ENCODE assay signal across 29 cellular contexts in the genomic region with DNA sequence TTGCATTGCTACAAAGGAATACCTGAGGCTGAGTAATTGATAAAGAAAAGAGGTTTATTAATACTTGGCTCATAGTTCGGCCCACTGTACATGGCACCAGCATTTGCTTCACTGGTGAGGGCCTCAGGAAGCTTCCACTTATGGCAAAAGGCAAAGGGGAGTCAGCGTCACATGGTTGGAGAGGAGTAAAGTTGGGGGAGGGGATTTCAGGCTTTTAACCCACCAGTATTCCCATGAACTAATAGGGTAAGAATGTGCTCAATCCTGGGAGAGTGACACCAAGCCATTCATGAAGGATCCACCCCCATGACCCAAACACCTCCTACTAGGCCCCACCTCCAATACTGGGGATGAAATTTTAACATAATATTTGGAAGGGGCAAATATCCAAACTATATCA.
"Had no signal": no experiment of that assay in that cellular context is flagged by ENCODE, and none has a peak within 500 bp of the region (broad histone marks: within the 10 kb centered on the region; RNA-seq: fewer than 3 reads in every experiment).

No MANE protein-coding gene starts in this region.

- H3K79me2 ChIP-seq: parathyroid adenoma had no signal

- H2AFZ ChIP-seq: parathyroid adenoma had no signal

- H3K27ac Mint-ChIP-seq: activated CD4-positive, alpha-beta T cell treated with anti-CD3 and anti-CD28 coated beads, Interleukin-2, amount 10 ng/mL, durations not matched to agents 7 days and 5 days; activated CD8-positive, alpha-beta memory T cell treated with anti-CD3 and anti-CD28 coated beads, Interleukin-2, amount 10 ng/mL, durations not matched to agents 7 days and 5 days; activated CD8-positive, alpha-beta T cell treated with anti-CD3 and anti-CD28 coated beads for 36 hours; activated naive CD8-positive, alpha-beta T cell treated with anti-CD3 and anti-CD28 coated beads, Interleukin-2, amount 50 U/mL, for 24 hours; activated T-helper 1 cell treated with anti-CD3 and anti-CD28 coated beads, Interleukin-12 subunit alpha, Interleukin-12 subunit beta, Interleukin-2, Interleukin-4 antibody, amounts not matched to agents 30 ng/mL and 10 ng/mL and 1 ng/mL, durations not matched to agents 14 hours and 24 hours and 36 hours; natural killer cell treated with Interleukin-12 subunit alpha and Interleukin-12 subunit beta and Interleukin-15 and Interleukin-18, amount 100 ng/mL, for 72 hours; stimulated activated naive CD8-positive, alpha-beta T cell treated with anti-CD3 and anti-CD28 coated beads, Interleukin-15, Interleukin-2, amounts not matched to agents 100 ng/mL and 50 ng/mL, for 24 hours had no signal

- FAIRE-seq: keratinocyte had no signal

- H3K9me3 ChIP-seq: heart right ventricle, right lobe of liver, thyroid gland had no signal

- H3K4me3 Mint-ChIP-seq: activated CD4-positive, alpha-beta T cell treated with anti-CD3 and anti-CD28 coated beads, Interleukin-2, amount 10 ng/mL, durations not matched to agents 7 days and 5 days; activated CD8-positive, alpha-beta memory T cell treated with anti-CD3 and anti-CD28 coated beads, Interleukin-2, amount 10 ng/mL, durations not matched to agents 7 days and 5 days; activated CD8-positive, alpha-beta T cell treated with anti-CD3 and anti-CD28 coated beads for 36 hours; activated naive CD8-positive, alpha-beta T cell treated with anti-CD3 and anti-CD28 coated beads, Interleukin-2, amount 50 U/mL, for 24 hours; activated T-helper 1 cell treated with anti-CD3 and anti-CD28 coated beads, Interleukin-12 subunit alpha, Interleukin-12 subunit beta, Interleukin-2, Interleukin-4 antibody, amounts not matched to agents 30 ng/mL and 10 ng/mL and 1 ng/mL, durations not matched to agents 14 hours and 24 hours and 36 hours; natural killer cell treated with Interleukin-12 subunit alpha and Interleukin-12 subunit beta and Interleukin-15 and Interleukin-18, amount 100 ng/mL, for 72 hours; stimulated activated naive CD8-positive, alpha-beta T cell treated with anti-CD3 and anti-CD28 coated beads, Interleukin-15, Interleukin-2, amounts not matched to agents 100 ng/mL and 50 ng/mL, for 24 hours had no signal

- H3K4me1 Mint-ChIP-seq: activated CD4-positive, alpha-beta T cell treated with anti-CD3 and anti-CD28 coated beads, Interleukin-2, amount 10 ng/mL, durations not matched to agents 7 days and 5 days; activated CD8-positive, alpha-beta memory T cell treated with anti-CD3 and anti-CD28 coated beads, Interleukin-2, amount 10 ng/mL, durations not matched to agents 7 days and 5 days; activated naive CD8-positive, alpha-beta T cell treated with anti-CD3 and anti-CD28 coated beads, Interleukin-2, amount 50 U/mL, for 24 hours had no signal

- H3K36me3 ChIP-seq: heart right ventricle, right lobe of liver, thyroid gland had no signal

- H3K27me3 Mint-ChIP-seq: activated CD4-positive, alpha-beta T cell treated with anti-CD3 and anti-CD28 coated beads, Interleukin-2, amount 10 ng/mL, durations not matched to agents 7 days and 5 days; activated CD8-positive, alpha-beta memory T cell treated with anti-CD3 and anti-CD28 coated beads, Interleukin-2, amount 10 ng/mL, durations not matched to agents 7 days and 5 days; activated CD8-positive, alpha-beta T cell treated with anti-CD3 and anti-CD28 coated beads for 36 hours; activated naive CD8-positive, alpha-beta T cell treated with anti-CD3 and anti-CD28 coated beads, Interleukin-2, amount 50 U/mL, for 24 hours; natural killer cell treated with Interleukin-12 subunit alpha and Interleukin-12 subunit beta and Interleukin-15 and Interleukin-18, amount 100 ng/mL, for 72 hours; stimulated activated naive CD8-positive, alpha-beta T cell treated with anti-CD3 and anti-CD28 coated beads, Interleukin-15, Interleukin-2, amounts not matched to agents 100 ng/mL and 50 ng/mL, for 24 hours had no signal

- H3K9ac ChIP-seq: parathyroid adenoma had no signal

- DNase-seq: activated CD4-positive, alpha-beta T cell treated with anti-CD3 and anti-CD28 coated beads, Interleukin-2, amount 10 ng/mL, durations not matched to agents 7 days and 5 days; activated CD4-positive, CD25-positive, alpha-beta regulatory T cell treated with anti-CD3 and anti-CD28 coated beads, Interleukin-2, amount 50 U/mL, for 72 hours; activated CD8-positive, alpha-beta memory T cell treated with anti-CD3 and anti-CD28 coated beads, Interleukin-2, amount 10 ng/mL, durations not matched to agents 7 days and 5 days; activated CD8-positive, alpha-beta T cell treated with anti-CD3 and anti-CD28 coated beads for 36 hours; activated gamma-delta T cell; activated naive CD4-positive, alpha-beta T cell treated with anti-CD3 and anti-CD28 coated beads, Interleukin-2, amount 50 U/mL, for 16 hours; activated naive CD8-positive, alpha-beta T cell treated with anti-CD3 and anti-CD28 coated beads, Interleukin-2, amount 50 U/mL, for 24 hours; activated T-cell treated with anti-CD3 and anti-CD28 coated beads for 4 hours; cerebellar nuclear complex; erythroblast; foreskin fibroblast; heart right ventricle; midbrain; right lobe of liver; stimulated activated CD4-positive, alpha-beta T cell treated with anti-CD3 and anti-CD28 coated beads, Interleukin-1b, Interleukin-23, amount 100 ng/mL, for 48 hours; substantia nigra; SW 1271; T-helper 2 cell; thyroid gland had no signal

- H3K27ac ChIP-seq: coronary artery, heart right ventricle, parathyroid adenoma, right lobe of liver, skin epidermis, thyroid gland, VCaP had no signal

- H3K4me1 ChIP-seq: heart right ventricle, parathyroid adenoma, right lobe of liver, thyroid gland had no signal

- H3K36me3 Mint-ChIP-seq: activated CD8-positive, alpha-beta memory T cell treated with anti-CD3 and anti-CD28 coated beads, Interleukin-2, amount 10 ng/mL, durations not matched to agents 7 days and 5 days; natural killer cell treated with Interleukin-12 subunit alpha and Interleukin-12 subunit beta and Interleukin-15 and Interleukin-18, amount 100 ng/mL, for 72 hours had no signal

- H3K9me3 Mint-ChIP-seq: activated CD4-positive, alpha-beta T cell treated with anti-CD3 and anti-CD28 coated beads, Interleukin-2, amount 10 ng/mL, durations not matched to agents 7 days and 5 days; activated CD8-positive, alpha-beta T cell treated with anti-CD3 and anti-CD28 coated beads for 36 hours; activated naive CD8-positive, alpha-beta T cell treated with anti-CD3 and anti-CD28 coated beads, Interleukin-2, amount 50 U/mL, for 24 hours; activated T-helper 1 cell treated with anti-CD3 and anti-CD28 coated beads, Interleukin-12 subunit alpha, Interleukin-12 subunit beta, Interleukin-2, Interleukin-4 antibody, amounts not matched to agents 30 ng/mL and 10 ng/mL and 1 ng/mL, durations not matched to agents 14 hours and 24 hours and 36 hours; natural killer cell treated with Interleukin-12 subunit alpha and Interleukin-12 subunit beta and Interleukin-15 and Interleukin-18, amount 100 ng/mL, for 72 hours; stimulated activated naive CD8-positive, alpha-beta T cell treated with anti-CD3 and anti-CD28 coated beads, Interleukin-15, Interleukin-2, amounts not matched to agents 100 ng/mL and 50 ng/mL, for 24 hours had no signal

- ATAC-seq: activated CD8-positive, alpha-beta memory T cell treated with anti-CD3 and anti-CD28 coated beads, Interleukin-2, amount 10 ng/mL, durations not matched to agents 7 days and 5 days; activated CD8-positive, alpha-beta T cell treated with anti-CD3 and anti-CD28 coated beads for 36 hours; activated naive CD8-positive, alpha-beta T cell treated with anti-CD3 and anti-CD28 coated beads, Interleukin-2, amount 50 U/mL, for 24 hours; heart right ventricle; left lobe of liver; natural killer cell treated with Interleukin-12 subunit alpha and Interleukin-12 subunit beta and Interleukin-15 and Interleukin-18, amount 100 ng/mL, for 72 hours; right lobe of liver had no signal

- H3K4me3 ChIP-seq: coronary artery, heart right ventricle, lung, right lobe of liver, skin epidermis, thyroid gland had no signal

- H3K27me3 ChIP-seq: right lobe of liver, thyroid gland had no signal
